Comparison of ENCODE assay signal across 7 cellular contexts in genomic region chr5:136710834-136711233, GRCh38.
"Had no signal": no experiment of that assay in that cellular context is flagged by ENCODE, and none has a peak within 500 bp of the region (broad histone marks: within the 10 kb centered on the region; RNA-seq: fewer than 3 reads in every experiment).

No MANE protein-coding gene starts in this region.

- H3K4me3 Mint-ChIP-seq: GM23338, H9, HFFc6 had no signal

- DNase-seq: GM23248, GOT3, H7, H9, HCEC 1CT, HFFc6 had no signal

- H3K4me1 Mint-ChIP-seq: H9 had no signal

- H3K9me3 Mint-ChIP-seq: HFFc6 had no signal

- H3K27ac Mint-ChIP-seq: GM23338, H9, HFFc6 had no signal
